25 cellular contexts compared by ENCODE assay signal in the genomic region with DNA sequence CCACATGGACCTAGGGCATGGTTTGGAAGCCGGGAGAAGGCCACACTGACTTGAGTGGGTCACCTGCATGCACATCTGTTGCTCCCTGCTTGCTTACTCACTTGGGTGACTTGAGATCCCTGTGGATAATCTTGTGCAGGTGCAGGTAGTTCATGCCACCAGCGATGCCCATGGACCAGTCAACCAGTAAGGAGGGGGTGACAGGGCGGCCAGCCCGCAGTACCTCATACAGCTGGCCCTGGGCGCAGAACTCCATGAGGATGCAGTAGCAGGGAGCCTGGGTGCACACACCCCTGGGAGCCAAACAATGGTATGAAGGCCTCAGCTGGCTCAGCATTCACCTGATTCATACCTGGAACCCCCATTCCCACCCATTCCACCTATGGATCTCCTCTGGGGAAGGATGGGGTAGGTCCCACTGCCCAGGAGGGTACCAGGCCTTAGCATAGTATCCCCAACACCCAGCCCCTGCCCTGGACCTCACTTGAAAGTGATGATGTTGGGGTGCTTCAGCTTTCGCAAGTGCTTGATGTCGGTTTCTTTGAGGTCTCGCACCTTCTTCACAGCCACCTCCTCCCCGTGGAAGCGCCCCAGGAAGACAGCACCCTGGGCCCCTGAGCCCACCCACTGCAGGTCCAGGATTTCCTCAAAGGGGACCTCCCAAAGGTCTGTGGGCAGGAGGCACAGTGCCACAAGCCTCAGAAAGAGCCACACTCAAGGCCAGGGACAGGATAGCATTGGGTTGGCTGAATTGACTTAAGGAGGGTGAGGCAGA. TPM values are rescaled to one million over a fixed set of nuclear protein-coding genes. Genes with fewer than 3 reads are reported as not detected.
DNase-seq lines count a peak whose midpoint lies in the region; ATAC-seq, FAIRE-seq and TF ChIP-seq lines count a peak whose summit lies in the region.
"Had no signal": no experiment of that assay in that cellular context is flagged by ENCODE, and none has a peak within 500 bp of the region (broad histone marks: within the 10 kb centered on the region; RNA-seq: fewer than 3 reads in every experiment).

No MANE protein-coding gene starts in this region.

- H2AFZ ChIP-seq in GM12878 (ENCODE audit: control insufficient read depth, low read depth, low read length), result no peak overlapping the region

- H3K79me2 ChIP-seq in GM12878 (ENCODE audit: control insufficient read depth, insufficient read depth, low read length), result no peaks in the 10 kb centered on the region

- H3K9ac ChIP-seq in GM12878 (ENCODE audit: control insufficient read depth, insufficient read depth, low read length), result no peak overlapping the region

- TF ChIP-seq RAD21 in GM12878 (IDR thresholded peaks at IDR 0.05; ENCODE audit: insufficient read depth, low read depth, low read length), result no peak

- peak; percentile 55 for TF ChIP-seq POLR2A in GM12878 (IDR thresholded peaks at IDR 0.05; ENCODE audit: low read depth, low read length)

- RAD21 ChIA-PET in GM12878 (lab: Charles Lee; ENCODE audit: unreplicated experiment), result no interaction called here

- no peak for FAIRE-seq in GM12878 (lab: Jason Lieb, UNC)

- peaks cover 5 to 28% of the 10 kb centered on the region in 2 donors for H3K4me1 Mint-ChIP-seq in natural killer cell
- peaks cover 0 to 27% of the 10 kb centered on the region in 2 donors for H3K4me1 Mint-ChIP-seq in natural killer cell treated with Interleukin-12 subunit alpha and Interleukin-12 subunit beta and Interleukin-15 and Interleukin-18, amount 100 ng/mL, for 72 hours (ENCODE audit: low read depth in 2 of 2)

- H3K9me3 Mint-ChIP-seq in natural killer cell, result no peaks in the 10 kb centered on the region
- H3K9me3 Mint-ChIP-seq in natural killer cell treated with Interleukin-12 subunit alpha and Interleukin-12 subunit beta and Interleukin-15 and Interleukin-18, amount 100 ng/mL, for 72 hours, result no peaks in the 10 kb centered on the region

- DNase-seq in natural killer cell (no peak), GM12878 (ENCODE audit: low read depth, low spot score) (no peak), mucosa of descending colon (peak in 2 of 3 donors; percentile 30 to 38), A172 (ENCODE audit: low spot score) (no peak), D341Med (ENCODE audit: low spot score) (no peak), iPS-NIHi11 (ENCODE audit: low spot score) (no peak)
- no peak for DNase-seq in natural killer cell treated with Interleukin-12 subunit alpha and Interleukin-12 subunit beta and Interleukin-15 and Interleukin-18, amount 100 ng/mL, for 72 hours (ENCODE audit: low spot score)
- DNase-seq: activated effector memory CD4-positive, alpha-beta T cell treated with Interleukin-2 at 50 U/mL for 16 hours; cerebellar nuclear complex; effector memory CD4-positive, alpha-beta T cell; heart right ventricle; KG1; NCI-H1048; NCI-H2107; NCI-H524 treated with DMSO at 0.1 percent for 48 hours; stomach; SW 1271 had no signal

- POLR2A ChIA-PET in GM12878 (lab: Charles Lee), result interaction anchor here (1.2 kb wide), 1 partner anchor 10 kb away, joined by 3 read pairs; no protein-coding TSS in a partner anchor

- no peaks in the 10 kb centered on the region for H3K27me3 ChIP-seq in GM12878 (replicated peaks in 1 of 2; ENCODE audit: control insufficient read depth in 2 of 2, insufficient read depth in 2 of 2, low read length in 1 of 2)
- H3K27me3 ChIP-seq: ascending aorta, heart right ventricle, stomach had no signal

- no peaks in the 10 kb centered on the region for H4K20me1 ChIP-seq in GM12878 (ENCODE audit: control insufficient read depth, insufficient read depth)

- H3K36me3 Mint-ChIP-seq in natural killer cell, result no peaks in the 10 kb centered on the region
- no peaks in the 10 kb centered on the region for H3K36me3 Mint-ChIP-seq in natural killer cell treated with Interleukin-12 subunit alpha and Interleukin-12 subunit beta and Interleukin-15 and Interleukin-18, amount 100 ng/mL, for 72 hours

- no TSS peak for BruUV-seq in GM12878 (replicated peaks; lab: Mats Ljungman, UMichigan)

- no peaks in the 10 kb centered on the region for H3K27me3 Mint-ChIP-seq in natural killer cell (ENCODE audit: low read depth in 2 of 2)
- no peaks in the 10 kb centered on the region for H3K27me3 Mint-ChIP-seq in natural killer cell treated with Interleukin-12 subunit alpha and Interleukin-12 subunit beta and Interleukin-15 and Interleukin-18, amount 100 ng/mL, for 72 hours

- no peak for TF ChIP-seq CTCF in natural killer cell (IDR thresholded peaks at IDR 0.05)
- TF ChIP-seq CTCF in GM12878 (IDR thresholded peaks at IDR 0.05 in 2 of 3, conservative IDR thresholded peaks at IDR 0.05 in 1 of 3; ENCODE audit: control insufficient read depth in 2 of 3, extremely low read depth in 1 of 3, insufficient read depth in 1 of 3, low read depth in 3 of 3, low read length in 3 of 3), result no peak
- no peak for TF ChIP-seq CTCF in mucosa of descending colon (IDR thresholded peaks at IDR 0.05)

- no peaks in the 10 kb centered on the region for H3K9me3 ChIP-seq in GM12878 (replicated peaks; ENCODE audit: control insufficient read depth, insufficient read depth, low read length)
- no peaks in the 10 kb centered on the region for H3K9me3 ChIP-seq in mucosa of descending colon
- H3K9me3 ChIP-seq: ascending aorta, HAP-1, heart right ventricle, stomach had no signal

- no peak overlapping the region for H3K4me3 ChIP-seq in GM12878
- no peak overlapping the region for H3K4me3 ChIP-seq in mucosa of descending colon
- H3K4me3 ChIP-seq: ascending aorta, HAP-1, heart right ventricle, stomach had no signal

- WGBS in GM12878 (ENCODE audit: insufficient coverage, insufficient replicate concordance, low lambda C conversion rate, missing lambda C conversion rate), result over 99% methylated on average over 10 of the region's 10 CpGs

- no peak for TF ChIP-seq EP300 in GM12878 (IDR thresholded peaks at IDR 0.05; ENCODE audit: borderline replicate concordance in 1 of 2, control insufficient read depth in 1 of 2, low read depth in 2 of 2, low read length in 2 of 2)

- H3K36me3 ChIP-seq in GM12878 (ENCODE audit: control insufficient read depth in 2 of 2, insufficient read depth in 2 of 2, low read length in 1 of 2) (peaks cover 27 to 40% of the 10 kb centered on the region in 2 experiments), mucosa of descending colon (ENCODE audit: low read depth) (no peaks in the 10 kb centered on the region)

- ATAC-seq in natural killer cell (no peak), GM12878 (no peak), mucosa of descending colon (no peak), HG03135 (IDR thresholded peaks at IDR 0.05; ENCODE audit: unreplicated experiment) (no peak)
- ATAC-seq in natural killer cell treated with Interleukin-12 subunit alpha and Interleukin-12 subunit beta and Interleukin-15 and Interleukin-18, amount 100 ng/mL, for 72 hours, result no peak
- ATAC-seq: Right ventricle myocardium inferior had no signal

- H3K4me3 Mint-ChIP-seq in natural killer cell, result no peak overlapping the region
- H3K4me3 Mint-ChIP-seq in natural killer cell treated with Interleukin-12 subunit alpha and Interleukin-12 subunit beta and Interleukin-15 and Interleukin-18, amount 100 ng/mL, for 72 hours, result no peak overlapping the region

- in situ Hi-C loops in GM12878 (cut with MboI), result no loop called here

- no peak overlapping the region for H3K4me2 ChIP-seq in GM12878 (ENCODE audit: control insufficient read depth, insufficient read depth)

- CTCF ChIA-PET in GM12878 (lab: Yijun Ruan, JAX), result interaction anchor here (0.6 kb wide), 1 partner anchor 12 kb away, joined by 3 read pairs; no protein-coding TSS in a partner anchor

- peak overlapping the region; percentile 34 to 70 for H3K27ac Mint-ChIP-seq in natural killer cell
- no peak overlapping the region for H3K27ac Mint-ChIP-seq in natural killer cell treated with Interleukin-12 subunit alpha and Interleukin-12 subunit beta and Interleukin-15 and Interleukin-18, amount 100 ng/mL, for 72 hours

- no peak overlapping the region for H3K27ac ChIP-seq in GM12878 (ENCODE audit: control insufficient read depth, insufficient read depth)
- H3K27ac ChIP-seq: heart right ventricle, VCaP had no signal

- SMC1A ChIA-PET in GM12878 (lab: Charles Lee; ENCODE audit: uncharacterized antibody, unreplicated experiment), result interaction anchor here (1.0 kb wide), 1 partner anchor 9 kb away, joined by 3 read pairs; no protein-coding TSS in a partner anchor

- H3K4me1 ChIP-seq in GM12878 (ENCODE audit: control insufficient read depth, insufficient read depth, low read length) (no peaks in the 10 kb centered on the region), mucosa of descending colon (ENCODE audit: low read depth) (peaks cover 13% of the 10 kb centered on the region)
- H3K4me1 ChIP-seq: ascending aorta had no signal

- intact Hi-C loops in natural killer cell (cut with micrococcal nuclease), result no loop called here
- intact Hi-C loops in GM12878 (cut with micrococcal nuclease; ENCODE audit: unreplicated experiment), result no loop called here
- intact Hi-C loops in mucosa of descending colon (cut with DNase I, micrococcal nuclease), result no loop called here

RNA-seq across cellular contexts. Expression of gene MAP3K12, which starts 13.1 kb away (rescaled TPM):
- total RNA-seq in natural killer cell, result 10 to 100 TPM; 15.3 to 21.8 (median 21.8) TPM
- total RNA-seq in natural killer cell treated with Interleukin-12 subunit alpha and Interleukin-12 subunit beta and Interleukin-15 and Interleukin-18, amount 100 ng/mL, for 72 hours, result 10 to 100 TPM; 13.1 to 13.3 TPM
- total RNA-seq in GM12878 (2013; cell fraction: nucleolus; rRNA removed), result 22.1 and 24.5 TPM in 2 replicates
- total RNA-seq in GM12878 (2014; rRNA removed), result 8.5 and 10.1 TPM in 2 replicates
- 4.8 and 5.2 TPM in 2 replicates for total RNA-seq in GM12878 (2014; rRNA removed; fragmentation: Illumina TruSeq; extraction: Trizol)
- 9.4 and 10.4 TPM in 2 replicates for total RNA-seq in GM12878 (2021)
- 9.5 TPM for polyA plus RNA-seq in GM12878 (2011; ENCODE audit: low read depth)
- polyA plus RNA-seq in GM12878 (2011; rRNA removed), result 8.7 and 14.9 TPM in 2 replicates
- 14.6 and 17.1 TPM in 2 replicates for polyA plus RNA-seq in GM12878 (2011; cell fraction: cytosol; rRNA removed)
- polyA plus RNA-seq in GM12878 (2011; cell fraction: nucleus; rRNA removed), result 154 and 166 TPM in 2 replicates
- polyA plus RNA-seq in GM12878 (2012), result 10.0 TPM in 2 replicates
- polyA plus RNA-seq in GM12878 (2014; fragmentation: Illumina TruSeq; extraction: Trizol), result 6.1 and 9.4 TPM in 2 replicates
- 1 to 10 TPM in 1 of 2 experiments, under 1 TPM in 1; 0.45 to 1.2 TPM for polyA plus RNA-seq in GM12878 (2014; fragmentation: Nextera tagmentation; extraction: Ambion mirVana)
- polyA plus RNA-seq in GM12878 (2014; rRNA removed), result 13.6 and 14.1 TPM in 2 replicates
- polyA plus RNA-seq in GM12878 (2016; fragmentation: Nextera tagmentation; extraction: Ambion mirVana), result 1 to 10 TPM; 4.2 to 4.6 TPM
- polyA minus RNA-seq in GM12878 (2011; rRNA and poly(A)+ RNA removed), result 10.8 and 12.7 TPM in 2 replicates
- 4.1 and 4.7 TPM in 2 replicates for polyA minus RNA-seq in GM12878 (2011; cell fraction: cytosol; rRNA and poly(A)+ RNA removed)
- polyA minus RNA-seq in GM12878 (2011; cell fraction: nucleus; rRNA and poly(A)+ RNA removed), result 16.7 and 21.1 TPM in 2 replicates
- total RNA-seq in mucosa of descending colon, result 10 to 100 TPM in 1 of 3 donors, 1 to 10 TPM in 2; 3.2 to 18.8 (median 8.9) TPM
- total RNA-seq in A172 (2014; rRNA removed; shearing (Covaris generic)), result 14.0 and 14.7 TPM in 2 replicates

RNA-seq across cellular contexts. Expression of gene TARBP2, which starts 14.9 kb away (rescaled TPM):
- total RNA-seq in natural killer cell (10 to 100 TPM; 23.8 to 35.1 (median 33.7) TPM), GM12878 (2014; rRNA removed) (46.1 and 47.1 TPM in 2 replicates), GM12878 (2014; rRNA removed; fragmentation: Illumina TruSeq; extraction: Trizol) (21.4 and 26.1 TPM in 2 replicates), GM12878 (2021) (42.4 and 43.2 TPM in 2 replicates), mucosa of descending colon (10 to 100 TPM; 22.9 to 26.8 (median 25.1) TPM)
- 10 to 100 TPM; 33.8 to 56.7 TPM for total RNA-seq in natural killer cell treated with Interleukin-12 subunit alpha and Interleukin-12 subunit beta and Interleukin-15 and Interleukin-18, amount 100 ng/mL, for 72 hours
- 36.0 and 51.7 TPM in 2 replicates for total RNA-seq in GM12878 (2013; cell fraction: nucleolus; rRNA removed)
- polyA plus RNA-seq in GM12878 (2011; ENCODE audit: low read depth), result 11.6 TPM
- polyA plus RNA-seq in GM12878 (2011; rRNA removed) (18.3 and 30.4 TPM in 2 replicates), GM12878 (2014; fragmentation: Illumina TruSeq; extraction: Trizol) (13.6 and 22.1 TPM in 2 replicates), GM12878 (2014; fragmentation: Nextera tagmentation; extraction: Ambion mirVana) (1 to 10 TPM; 5.5 to 9.4 TPM), GM12878 (2014; rRNA removed) (44.2 and 54.0 TPM in 2 replicates), GM12878 (2016; fragmentation: Nextera tagmentation; extraction: Ambion mirVana) (10 to 100 TPM; 58.7 to 60.1 TPM)
- 48.7 and 74.4 TPM in 2 replicates for polyA plus RNA-seq in GM12878 (2011; cell fraction: cytosol; rRNA removed)
- 192 and 199 TPM in 2 replicates for polyA plus RNA-seq in GM12878 (2011; cell fraction: nucleus; rRNA removed)
- polyA plus RNA-seq in GM12878 (2012), result 25.1 and 25.9 TPM in 2 replicates
- 17.8 and 36.9 TPM in 2 replicates for polyA minus RNA-seq in GM12878 (2011; rRNA and poly(A)+ RNA removed)
- 8.8 and 11.2 TPM in 2 replicates for polyA minus RNA-seq in GM12878 (2011; cell fraction: cytosol; rRNA and poly(A)+ RNA removed)
- 35.8 and 54.1 TPM in 2 replicates for polyA minus RNA-seq in GM12878 (2011; cell fraction: nucleus; rRNA and poly(A)+ RNA removed)
- 53.2 and 60.0 TPM in 2 replicates for total RNA-seq in A172 (2014; rRNA removed; shearing (Covaris generic))

RNA-seq across cellular contexts. Expression of gene NPFF, which starts 21.1 kb away (rescaled TPM):
- total RNA-seq in natural killer cell, result not detected
- total RNA-seq in natural killer cell treated with Interleukin-12 subunit alpha and Interleukin-12 subunit beta and Interleukin-15 and Interleukin-18, amount 100 ng/mL, for 72 hours, result 1 to 10 TPM in 1 of 2 donors, not detected in 1; 1.9 TPM
- not detected in 2 replicates for total RNA-seq in GM12878 (2013; cell fraction: nucleolus; rRNA removed)
- 0.23 TPM in 1 of 2 replicates, not detected in the other for total RNA-seq in GM12878 (2014; rRNA removed)
- total RNA-seq in GM12878 (2014; rRNA removed; fragmentation: Illumina TruSeq; extraction: Trizol), result not detected in 2 replicates
- not detected in 2 replicates for total RNA-seq in GM12878 (2021)
- polyA plus RNA-seq in GM12878 (2011; ENCODE audit: low read depth), result not detected
- polyA plus RNA-seq in GM12878 (2011; rRNA removed), result not detected in 2 replicates
- polyA plus RNA-seq in GM12878 (2011; cell fraction: cytosol; rRNA removed), result 0.15 TPM in 1 of 2 replicates, not detected in the other
- polyA plus RNA-seq in GM12878 (2011; cell fraction: nucleus; rRNA removed), result not detected in 2 replicates
- not detected in 2 replicates for polyA plus RNA-seq in GM12878 (2012)
- polyA plus RNA-seq in GM12878 (2014; fragmentation: Illumina TruSeq; extraction: Trizol), result not detected in 2 replicates
- under 1 TPM; 0.21 to 0.69 TPM for polyA plus RNA-seq in GM12878 (2014; fragmentation: Nextera tagmentation; extraction: Ambion mirVana)
- polyA plus RNA-seq in GM12878 (2014; rRNA removed), result 0.22 TPM in 1 of 2 replicates, not detected in the other
- not detected for polyA plus RNA-seq in GM12878 (2016; fragmentation: Nextera tagmentation; extraction: Ambion mirVana)
- not detected in 2 replicates for polyA minus RNA-seq in GM12878 (2011; rRNA and poly(A)+ RNA removed)
- polyA minus RNA-seq in GM12878 (2011; cell fraction: cytosol; rRNA and poly(A)+ RNA removed), result not detected in 2 replicates
- not detected in 2 replicates for polyA minus RNA-seq in GM12878 (2011; cell fraction: nucleus; rRNA and poly(A)+ RNA removed)
- not detected for total RNA-seq in mucosa of descending colon
- total RNA-seq in A172 (2014; rRNA removed; shearing (Covaris generic)), result not detected in 2 replicates
- total RNA-seq: heart right ventricle, kidney epithelial cell, right cardiac atrium, Right ventricle myocardium inferior, stomach, ureter had no signal
- polyA plus RNA-seq: heart right ventricle, right cardiac atrium, stomach had no signal

RNA-seq across cellular contexts. Expression of gene PCBP2, which starts 34.2 kb away (rescaled TPM):
- 1,000 to 10,000 TPM in 1 of 3 donors, 100 to 1,000 TPM in 2; 910 to 1,083 (median 943) TPM for total RNA-seq in natural killer cell
- total RNA-seq in natural killer cell treated with Interleukin-12 subunit alpha and Interleukin-12 subunit beta and Interleukin-15 and Interleukin-18, amount 100 ng/mL, for 72 hours, result 100 to 1,000 TPM; 641 to 747 TPM
- 454 and 500 TPM in 2 replicates for total RNA-seq in GM12878 (2013; cell fraction: nucleolus; rRNA removed)
- total RNA-seq in GM12878 (2014; rRNA removed), result 155 and 164 TPM in 2 replicates
- total RNA-seq in GM12878 (2014; rRNA removed; fragmentation: Illumina TruSeq; extraction: Trizol), result 162 and 177 TPM in 2 replicates
- total RNA-seq in GM12878 (2021), result 803 and 817 TPM in 2 replicates
- polyA plus RNA-seq in GM12878 (2011; ENCODE audit: low read depth), result 722 TPM
- polyA plus RNA-seq in GM12878 (2011; rRNA removed), result 276 and 336 TPM in 2 replicates
- polyA plus RNA-seq in GM12878 (2011; cell fraction: cytosol; rRNA removed), result 364 and 463 TPM in 2 replicates
- polyA plus RNA-seq in GM12878 (2011; cell fraction: nucleus; rRNA removed), result 570 and 649 TPM in 2 replicates
- 822 and 853 TPM in 2 replicates for polyA plus RNA-seq in GM12878 (2012)
- 629 and 689 TPM in 2 replicates for polyA plus RNA-seq in GM12878 (2014; fragmentation: Illumina TruSeq; extraction: Trizol)
- 100 to 1,000 TPM; 318 to 348 TPM for polyA plus RNA-seq in GM12878 (2014; fragmentation: Nextera tagmentation; extraction: Ambion mirVana)
- 337 and 342 TPM in 2 replicates for polyA plus RNA-seq in GM12878 (2014; rRNA removed)
- 100 to 1,000 TPM; 109 to 127 TPM for polyA plus RNA-seq in GM12878 (2016; fragmentation: Nextera tagmentation; extraction: Ambion mirVana)
- polyA minus RNA-seq in GM12878 (2011; rRNA and poly(A)+ RNA removed), result 693 and 777 TPM in 2 replicates
- 382 and 437 TPM in 2 replicates for polyA minus RNA-seq in GM12878 (2011; cell fraction: cytosol; rRNA and poly(A)+ RNA removed)
- 188 and 293 TPM in 2 replicates for polyA minus RNA-seq in GM12878 (2011; cell fraction: nucleus; rRNA and poly(A)+ RNA removed)
- total RNA-seq in mucosa of descending colon, result 100 to 1,000 TPM; 584 to 701 (median 615) TPM
- total RNA-seq in A172 (2014; rRNA removed; shearing (Covaris generic)), result 107 and 137 TPM in 2 replicates

RNA-seq across cellular contexts. Expression of gene PRR13, which starts 44.6 kb away (rescaled TPM):
- 100 to 1,000 TPM; 214 to 233 (median 231) TPM for total RNA-seq in natural killer cell
- total RNA-seq in natural killer cell treated with Interleukin-12 subunit alpha and Interleukin-12 subunit beta and Interleukin-15 and Interleukin-18, amount 100 ng/mL, for 72 hours, result 100 to 1,000 TPM; 206 to 353 TPM
- total RNA-seq in GM12878 (2013; cell fraction: nucleolus; rRNA removed), result 82.6 and 90.1 TPM in 2 replicates
- 94.2 and 112 TPM in 2 replicates for total RNA-seq in GM12878 (2014; rRNA removed)
- 126 and 133 TPM in 2 replicates for total RNA-seq in GM12878 (2014; rRNA removed; fragmentation: Illumina TruSeq; extraction: Trizol)
- total RNA-seq in GM12878 (2021), result 214 and 224 TPM in 2 replicates
- polyA plus RNA-seq in GM12878 (2011; ENCODE audit: low read depth), result 232 TPM
- polyA plus RNA-seq in GM12878 (2011; rRNA removed), result 111 and 116 TPM in 2 replicates
- 130 and 141 TPM in 2 replicates for polyA plus RNA-seq in GM12878 (2011; cell fraction: cytosol; rRNA removed)
- 50.3 and 51.6 TPM in 2 replicates for polyA plus RNA-seq in GM12878 (2011; cell fraction: nucleus; rRNA removed)
- polyA plus RNA-seq in GM12878 (2012), result 263 and 277 TPM in 2 replicates
- polyA plus RNA-seq in GM12878 (2014; fragmentation: Illumina TruSeq; extraction: Trizol), result 271 and 372 TPM in 2 replicates
- 100 to 1,000 TPM; 339 to 381 TPM for polyA plus RNA-seq in GM12878 (2014; fragmentation: Nextera tagmentation; extraction: Ambion mirVana)
- polyA plus RNA-seq in GM12878 (2014; rRNA removed), result 195 TPM in 2 replicates
- polyA plus RNA-seq in GM12878 (2016; fragmentation: Nextera tagmentation; extraction: Ambion mirVana), result 100 to 1,000 TPM; 451 to 462 TPM
- polyA minus RNA-seq in GM12878 (2011; rRNA and poly(A)+ RNA removed), result 98.5 and 129 TPM in 2 replicates
- polyA minus RNA-seq in GM12878 (2011; cell fraction: cytosol; rRNA and poly(A)+ RNA removed), result 41.8 and 44.8 TPM in 2 replicates
- polyA minus RNA-seq in GM12878 (2011; cell fraction: nucleus; rRNA and poly(A)+ RNA removed), result 22.7 and 45.4 TPM in 2 replicates
- 100 to 1,000 TPM; 283 to 581 (median 528) TPM for total RNA-seq in mucosa of descending colon
- 75.2 and 180 TPM in 2 replicates for total RNA-seq in A172 (2014; rRNA removed; shearing (Covaris generic))

Comparison
In these comparisons a context has a peak if more than half of its experiments do, and no peak if none do; other contexts are left out.
1. H3K27ac Mint-ChIP-seq: peak in natural killer cell (2 of 2); none in natural killer cell treated with Interleukin-12 subunit alpha and Interleukin-12 subunit beta and Interleukin-15 and Interleukin-18, amount 100 ng/mL, for 72 hours (0 of 2).
2. DNase-seq: peak in mucosa of descending colon (2 of 3); none in natural killer cell (single experiment), natural killer cell treated with Interleukin-12 subunit alpha and Interleukin-12 subunit beta and Interleukin-15 and Interleukin-18, amount 100 ng/mL, for 72 hours (single experiment), GM12878 (single experiment), A172 (single experiment), D341Med (single experiment) and iPS-NIHi11 (single experiment).